ENCODE assay signal across 1 cellular context in the genomic region with DNA sequence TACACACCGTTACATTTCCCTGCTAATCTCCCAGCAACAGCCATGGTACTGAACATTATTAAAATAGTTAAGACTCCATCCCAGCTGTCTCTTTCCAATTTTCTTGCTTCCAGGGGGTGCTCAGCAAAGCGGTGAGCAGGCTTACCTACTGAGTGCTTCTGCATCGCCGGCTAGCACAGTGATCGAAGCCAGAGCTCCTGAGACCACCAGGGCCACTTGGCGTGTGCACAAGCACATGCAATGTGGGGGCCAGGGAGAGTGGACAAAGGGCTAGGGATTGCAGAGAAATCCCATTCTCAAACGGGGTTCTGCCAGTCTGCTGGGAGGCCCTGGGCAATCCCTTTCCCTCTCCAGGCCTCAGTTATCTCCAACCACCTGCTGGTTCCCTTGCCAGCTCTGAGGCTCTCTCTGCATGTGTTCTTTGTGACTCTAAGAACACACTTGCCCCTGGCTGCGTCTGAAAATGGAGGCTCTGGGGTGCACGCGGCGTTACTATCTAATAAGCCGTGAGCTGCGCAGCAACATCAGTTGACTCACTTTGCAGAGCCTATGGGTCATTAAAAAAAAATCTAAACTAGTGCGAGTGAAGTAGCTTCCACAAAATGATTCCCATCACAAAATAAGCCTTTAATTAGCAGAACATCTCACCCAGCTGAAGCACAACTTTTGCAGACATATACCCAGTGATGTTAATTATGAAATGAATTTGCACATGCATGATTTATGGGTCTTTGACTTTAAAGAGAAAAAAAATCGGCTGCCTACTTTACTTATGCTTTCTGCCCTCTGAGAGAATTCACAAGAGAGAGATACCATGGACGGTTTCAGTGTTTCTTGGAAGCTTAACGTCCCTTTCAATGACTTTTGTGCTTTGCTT.
TF ChIP-seq lines count a peak whose summit lies in the region.

No MANE protein-coding gene starts in this region.

TF ChIP-seq in H1, 55 proteins besides CTCF, POLR2A, EP300 and RAD21:
- TF ChIP-seq, protein P1, sequence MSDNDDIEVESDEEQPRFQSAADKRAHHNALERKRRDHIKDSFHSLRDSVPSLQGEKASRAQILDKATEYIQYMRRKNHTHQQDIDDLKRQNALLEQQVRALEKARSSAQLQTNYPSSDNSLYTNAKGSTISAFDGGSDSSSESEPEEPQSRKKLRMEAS (IDR thresholded peaks at IDR 0.05): peak; percentile 27; the same call in 1 of the 2 replicates
- TF ChIP-seq ASH2L (IDR thresholded peaks at IDR 0.05; ENCODE audit: low read length): no peak
